In genomic region chr13:90233933-90234672, GRCh38 we compare ENCODE assay signal across 1 cellular context.
TF ChIP-seq lines count a peak whose summit lies in the region.

No MANE protein-coding gene starts in this region.

TF ChIP-seq in GM12878, 131 proteins besides CTCF, POLR2A, EP300 and RAD21:
- TF ChIP-seq BACH1 (IDR thresholded peaks at IDR 0.05; ENCODE audit: borderline replicate concordance), result no peak
- TF ChIP-seq PRDM15 (CRISPR knock-in tag; IDR thresholded peaks at IDR 0.05), result no peak
- no peak for TF ChIP-seq BRCA1 (IDR thresholded peaks at IDR 0.05; ENCODE audit: low read depth, low read length)
- no peak for TF ChIP-seq MAX (IDR thresholded peaks at IDR 0.05; ENCODE audit: low read depth, low read length)
- TF ChIP-seq GATAD2B (conservative IDR thresholded peaks at IDR 0.05; ENCODE audit: low read depth), result no peak
- TF ChIP-seq ZNF24 (IDR thresholded peaks at IDR 0.05), result no peak
